8 cellular contexts compared by ENCODE assay signal in the genomic region with DNA sequence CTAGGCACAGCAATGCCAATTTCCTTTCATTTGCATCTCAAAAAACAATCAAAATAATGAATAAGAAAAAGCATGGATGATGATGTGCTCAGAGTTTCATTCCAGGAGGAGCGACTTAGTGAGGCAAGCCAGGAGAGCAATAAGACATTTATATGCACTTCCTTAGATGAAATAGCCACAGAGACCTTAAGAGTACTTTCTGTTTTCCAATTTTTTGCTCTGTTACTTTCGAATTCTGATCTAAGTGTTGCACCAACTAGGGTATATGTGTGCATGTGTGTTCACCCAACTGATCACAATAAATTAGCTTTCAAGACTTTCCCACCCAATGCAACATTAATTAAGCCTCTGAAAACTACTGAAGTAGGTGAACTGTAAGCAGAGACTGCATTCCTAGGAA. TPM values are rescaled to one million over a fixed set of nuclear protein-coding genes. Genes with fewer than 3 reads are reported as not detected.
DNase-seq lines count a peak whose midpoint lies in the region; ATAC-seq, FAIRE-seq and TF ChIP-seq lines count a peak whose summit lies in the region.

No MANE protein-coding gene starts in this region.

- CTCF ChIA-PET in PC-3 (lab: Charles Lee) (no interaction called here), endothelial cell of umbilical vein (lab: Charles Lee) (interaction anchor here (0.8 to 1.8 kb wide), 4 partner anchors 22 to 154 kb away, joined by 3 to 6 read pairs (median 4); no protein-coding TSS in a partner anchor)

- ATAC-seq in PC-3 (peak; percentile 14; the same call in 1 of the 2 replicates), HG03097 (IDR thresholded peaks at IDR 0.05; ENCODE audit: low FRiP score, unreplicated experiment) (no peak)

- BruUV-seq in PC-3 (replicated peaks; lab: Mats Ljungman, UMichigan) = no TSS peak
- no TSS peak for BruUV-seq in endothelial cell of umbilical vein (replicated peaks; lab: Mats Ljungman, UMichigan)

- no peak for TF ChIP-seq POLR2A in endothelial cell of umbilical vein (IDR thresholded peaks at IDR 0.05; ENCODE audit: low read depth, low read length)

- FAIRE-seq in endothelial cell of umbilical vein (lab: Jason Lieb, UNC) = no peak

- H3K36me3 ChIP-seq in PC-3 (ENCODE audit: low read depth, low read length) (peaks cover 4% of the 10 kb centered on the region; the same call in 1 of the 2 replicates), endothelial cell of umbilical vein (ENCODE audit: control insufficient read depth in 2 of 2, extremely low read depth in 1 of 2, insufficient read depth in 2 of 2, low read length in 2 of 2) (no peaks in the 10 kb centered on the region), neural cell (ENCODE audit: insufficient read depth, low read length) (no peaks in the 10 kb centered on the region)

- TF ChIP-seq CTCF in C4-2B (conservative IDR thresholded peaks at IDR 0.05) (no peak), PC-3 (conservative IDR thresholded peaks at IDR 0.05; ENCODE audit: low read depth, low read length) (no peak), endothelial cell of umbilical vein (IDR thresholded peaks at IDR 0.05; ENCODE audit: extremely low read depth in 1 of 2, insufficient read depth in 1 of 2, low read depth in 1 of 2, low read length in 2 of 2) (no peak), neural cell (IDR thresholded peaks at IDR 0.05; ENCODE audit: poor library complexity, severe bottlenecking) (no peak)

- dilution Hi-C loops in endothelial cell of umbilical vein (cut with MboI; ENCODE audit: extremely low pct_ligation_motif_present, low sequenced_read_pairs) = no loop called here

- DNase-seq in PC-3 = no peak
- DNase-seq in endothelial cell of umbilical vein (ENCODE audit: low read depth, low spot score) = no peak
- DNase-seq in CD1c-positive myeloid dendritic cell (ENCODE audit: extremely low spot score) = no peak
- no peak for DNase-seq in T-helper 9 cell
- DNase-seq in GM19240 (ENCODE audit: insufficient read length, low spot score) = no peak

- H3K9me2 ChIP-seq in PC-3 (replicated peaks; ENCODE audit: low read length) = no peaks in the 10 kb centered on the region
- no peaks in the 10 kb centered on the region for H3K9me2 ChIP-seq in neural cell (ENCODE audit: insufficient read depth, low read length)

- H3K4me3 ChIP-seq in PC-3 (ENCODE audit: low read length) (peak overlapping the region; percentile 77), endothelial cell of umbilical vein (replicated peaks in 1 of 3; ENCODE audit: insufficient read depth in 1 of 3, low read depth in 1 of 3, low read length in 3 of 3) (peak overlapping the region in 1 of 3 experiments; percentile 25), neural cell (ENCODE audit: low read length) (peak overlapping the region; percentile 61)

- H3K79me2 ChIP-seq in PC-3 (ENCODE audit: low read length) (peaks cover 36% of the 10 kb centered on the region), endothelial cell of umbilical vein (ENCODE audit: control insufficient read depth, insufficient read depth, low read length) (no peaks in the 10 kb centered on the region), neural cell (replicated peaks; ENCODE audit: insufficient read depth, low read length) (no peaks in the 10 kb centered on the region)

- peak overlapping the region; percentile 83 for H3K27ac ChIP-seq in C4-2B
- H3K27ac ChIP-seq in PC-3 (ENCODE audit: low read length) = peak overlapping the region; percentile 94
- H3K27ac ChIP-seq in endothelial cell of umbilical vein (ENCODE audit: insufficient read depth, low read depth, low read length) = no peak overlapping the region
- H3K27ac ChIP-seq in neural cell (ENCODE audit: low read length) = no peak overlapping the region

- H3K4me1 ChIP-seq in PC-3 (ENCODE audit: insufficient read depth, low read length) = peaks cover 44% of the 10 kb centered on the region
- peaks cover 9% of the 10 kb centered on the region for H3K4me1 ChIP-seq in endothelial cell of umbilical vein (ENCODE audit: control insufficient read depth, extremely low read depth, insufficient read depth, low read length)

- POLR2A ChIA-PET in PC-3 (lab: Charles Lee; ENCODE audit: unreplicated experiment) (interaction anchor here (0.6 kb wide), 1 partner anchor 809 kb away, joined by 21 read pairs; no protein-coding TSS in a partner anchor), endothelial cell of umbilical vein (lab: Charles Lee) (no interaction called here)

- H3K9me1 ChIP-seq in endothelial cell of umbilical vein (replicated peaks; ENCODE audit: control insufficient read depth, extremely low read depth, insufficient read depth, low read length) = no peaks in the 10 kb centered on the region

- H4K20me1 ChIP-seq in PC-3 (ENCODE audit: low read length) (no peaks in the 10 kb centered on the region), endothelial cell of umbilical vein (replicated peaks; ENCODE audit: control insufficient read depth, extremely low read depth, insufficient read depth, low read length) (no peaks in the 10 kb centered on the region), neural cell (ENCODE audit: insufficient read depth) (no peaks in the 10 kb centered on the region)

- H3K9me3 ChIP-seq in PC-3 (ENCODE audit: low read length) (no peaks in the 10 kb centered on the region), endothelial cell of umbilical vein (replicated peaks; ENCODE audit: control insufficient read depth, insufficient read depth, low read length) (no peaks in the 10 kb centered on the region), neural cell (ENCODE audit: low read length) (no peaks in the 10 kb centered on the region)

- intact Hi-C loops in PC-3 (cut with micrococcal nuclease) = loop anchor here (1.0 to 5.0 kb wide), 6 partner anchors 24 to 150 kb away; no protein-coding TSS in a partner anchor
- intact Hi-C loops in endothelial cell of umbilical vein (cut with micrococcal nuclease) = loop anchor here (1.0 to 10.0 kb wide), 2 partner anchors 13 to 156 kb away; no protein-coding TSS in a partner anchor

- H3K4me2 ChIP-seq in PC-3 (ENCODE audit: low read length) (peak overlapping the region; percentile 89), endothelial cell of umbilical vein (ENCODE audit: insufficient read depth, low read length) (peak overlapping the region; percentile 74), neural cell (ENCODE audit: low read length) (peak overlapping the region; percentile 28)

- no peaks in the 10 kb centered on the region for H3F3A ChIP-seq in PC-3 (ENCODE audit: low read length, unreplicated experiment)
- H3F3A ChIP-seq in neural cell (ENCODE audit: insufficient read depth, low read length, poor library complexity, severe bottlenecking) = no peaks in the 10 kb centered on the region

- TF ChIP-seq EP300 in neural cell (conservative IDR thresholded peaks at IDR 0.05; ENCODE audit: poor library complexity, severe bottlenecking) = no peak

- H3K9ac ChIP-seq in PC-3 (ENCODE audit: low read length) (peak overlapping the region; percentile 82), endothelial cell of umbilical vein (replicated peaks; ENCODE audit: extremely low read depth, insufficient read depth, low read length) (no peak overlapping the region), neural cell (ENCODE audit: low read length) (no peak overlapping the region)

- peak overlapping the region; percentile 69 for H2AFZ ChIP-seq in PC-3 (ENCODE audit: low read length)
- no peak overlapping the region for H2AFZ ChIP-seq in endothelial cell of umbilical vein (ENCODE audit: low read depth, low read length)
- no peak overlapping the region for H2AFZ ChIP-seq in neural cell (ENCODE audit: low read depth, low read length)

- H3K27me3 ChIP-seq in PC-3 (ENCODE audit: low read length) (no peaks in the 10 kb centered on the region), endothelial cell of umbilical vein (ENCODE audit: control insufficient read depth in 2 of 2, insufficient read depth in 2 of 2, low read length in 2 of 2) (peaks cover 0 to 5% of the 10 kb centered on the region in 2 experiments), neural cell (ENCODE audit: insufficient read depth, low read depth, low read length) (no peaks in the 10 kb centered on the region)

- no peak for TF ChIP-seq RAD21 in neural cell (conservative IDR thresholded peaks at IDR 0.05)

TF ChIP-seq in endothelial cell of umbilical vein, 7 proteins besides CTCF, POLR2A, EP300 and RAD21 (continues in another document):
- TF ChIP-seq EZH2 (IDR thresholded peaks at IDR 0.05; ENCODE audit: borderline replicate concordance, low read depth, low read length, severe bottlenecking) (no peak), MYC (IDR thresholded peaks at IDR 0.05; ENCODE audit: low read depth, low read length) (no peak), GATA2 (IDR thresholded peaks at IDR 0.05; ENCODE audit: insufficient read depth, insufficient read length, low read depth, low read length) (no peak), JUN (IDR thresholded peaks at IDR 0.05; ENCODE audit: borderline replicate concordance, insufficient read depth, insufficient read length, low read depth) (no peak)
- TF ChIP-seq, protein P1, sequence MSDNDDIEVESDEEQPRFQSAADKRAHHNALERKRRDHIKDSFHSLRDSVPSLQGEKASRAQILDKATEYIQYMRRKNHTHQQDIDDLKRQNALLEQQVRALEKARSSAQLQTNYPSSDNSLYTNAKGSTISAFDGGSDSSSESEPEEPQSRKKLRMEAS (IDR thresholded peaks at IDR 0.05; ENCODE audit: insufficient read depth, insufficient read length) = no peak

TF ChIP-seq in neural cell, 6 proteins besides CTCF, POLR2A, EP300 and RAD21 (continues in another document):
- TF ChIP-seq TAF1 (IDR thresholded peaks at IDR 0.05; ENCODE audit: low read depth) (no peak), MXI1 (conservative IDR thresholded peaks at IDR 0.05; ENCODE audit: poor library complexity, severe bottlenecking) (no peak), SMC3 (conservative IDR thresholded peaks at IDR 0.05; ENCODE audit: poor library complexity) (no peak), EZH2 (IDR thresholded peaks at IDR 0.05; ENCODE audit: borderline replicate concordance, insufficient read depth, low read length, poor library complexity, severe bottlenecking) (no peak)

RNA-seq across cellular contexts. Expression of a gene that starts 0.7 kb away (rescaled TPM):
- total RNA-seq in PC-3 (2014; rRNA removed) (10.3 and 13.2 TPM in 2 replicates), endothelial cell of umbilical vein (0.09 TPM in 1 of 2 replicates, not detected in the other)
- polyA plus RNA-seq in endothelial cell of umbilical vein (not detected in 2 replicates), neural cell (37.3 and 53.4 TPM in 2 replicates)
- polyA plus RNA-seq in endothelial cell of umbilical vein (2011; cell fraction: cytosol; rRNA removed) = 0.01 TPM in 2 replicates
- 0.01 and 0.03 TPM in 2 replicates for polyA plus RNA-seq in endothelial cell of umbilical vein (2011; cell fraction: nucleus; rRNA removed)
- polyA plus RNA-seq in endothelial cell of umbilical vein (2012) = 0.07 TPM in 1 of 2 replicates, not detected in the other
- polyA minus RNA-seq in endothelial cell of umbilical vein (0.02 TPM in 1 of 2 replicates, not detected in the other), neural cell (192 and 215 TPM in 2 replicates)
- 7.2 TPM for polyA minus RNA-seq in endothelial cell of umbilical vein (2011; cell fraction: cytosol; rRNA and poly(A)+ RNA removed)
- polyA minus RNA-seq in endothelial cell of umbilical vein (2011; cell fraction: nucleus; rRNA and poly(A)+ RNA removed) = 0.05 TPM in 1 of 2 replicates, not detected in the other

Comparison
In these comparisons a context has a peak if more than half of its experiments do, and no peak if none do; other contexts are left out.
1. H3K27ac ChIP-seq: peak in C4-2B (single experiment) and PC-3 (single experiment); none in endothelial cell of umbilical vein (single experiment) and neural cell (single experiment).
2. H3K4me2 ChIP-seq: peak in every context shown above with its lines; median percentile 89 in PC-3; 74 in endothelial cell of umbilical vein; 28 in neural cell.
3. RNA of a gene that starts 0.7 kb away (total RNA-seq): 10.3 to 13.2 TPM in PC-3; 0.09 TPM in endothelial cell of umbilical vein; every median in the first group is over 10 times any median in the second.